21 cellular contexts compared by ENCODE assay signal in the genomic region with DNA sequence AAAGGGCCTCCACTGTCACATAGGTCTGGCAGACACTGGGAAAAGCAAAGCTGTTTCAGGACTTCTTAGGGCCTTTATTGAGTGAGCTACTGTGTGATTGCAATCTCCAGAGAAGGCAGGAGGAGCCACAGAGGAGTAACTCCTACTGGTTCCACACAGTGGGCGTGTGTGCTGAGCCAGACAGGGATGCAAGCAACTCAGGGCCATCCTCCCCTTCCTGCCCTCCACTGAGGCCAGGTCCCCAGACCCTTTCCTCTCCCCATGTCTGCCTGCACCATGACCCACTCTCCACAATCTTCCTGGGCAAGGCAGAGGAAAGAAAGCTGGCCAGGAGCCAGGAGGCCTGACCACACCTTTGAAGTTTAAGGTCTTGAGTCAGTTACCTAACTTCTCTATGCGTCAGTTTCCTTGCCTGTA.
DNase-seq lines count a peak whose midpoint lies in the region; ATAC-seq and TF ChIP-seq lines count a peak whose summit lies in the region.
"Had no signal": no experiment of that assay in that cellular context is flagged by ENCODE, and none has a peak within 500 bp of the region (broad histone marks: within the 10 kb centered on the region; RNA-seq: fewer than 3 reads in every experiment).

No MANE protein-coding gene starts in this region.

- 98 to 100% methylated on average over 2 of the region's 2 CpGs for WGBS in GM23248 (ENCODE audit: low coverage in 1 of 2, low lambda C conversion rate in 2 of 2, missing lambda C conversion rate in 2 of 2), 2 experiments
- WGBS in gastroesophageal sphincter (ENCODE audit: low coverage in 1 of 2), 2 donors = 50 to 86% methylated on average over 1 of the region's 2 CpGs

- POLR2A ChIA-PET in RWPE1 (lab: Yijun Ruan, JAX; ENCODE audit: low non-redundant PET) = no interaction called here

- H3K9me3 ChIP-seq in GM23248 (ENCODE audit: low read depth) (no peaks in the 10 kb centered on the region), stomach smooth muscle (ENCODE audit: control insufficient read depth in 2 of 2, low read length in 2 of 2) (peaks cover 0 to under 1% of the 10 kb centered on the region in 2 donors), gastroesophageal sphincter (no peaks in the 10 kb centered on the region), colonic mucosa (no peaks in the 10 kb centered on the region)
- H3K9me3 ChIP-seq: right lobe of liver, suprapubic skin had no signal

- TF ChIP-seq POLR2A in gastroesophageal sphincter (IDR thresholded peaks at IDR 0.05) = no peak

- H3K36me3 ChIP-seq in GM23248 (ENCODE audit: low read depth) = no peaks in the 10 kb centered on the region
- H3K36me3 ChIP-seq in stomach smooth muscle (ENCODE audit: control insufficient read depth in 2 of 2, insufficient read depth in 2 of 2, low read length in 2 of 2) = no peaks in the 10 kb centered on the region
- no peaks in the 10 kb centered on the region for H3K36me3 ChIP-seq in gastroesophageal sphincter
- no peaks in the 10 kb centered on the region for H3K36me3 ChIP-seq in colonic mucosa
- H3K36me3 ChIP-seq: cardiac muscle cell, right lobe of liver, suprapubic skin had no signal

- H4K20me1 ChIP-seq in GM23248 (ENCODE audit: insufficient read depth) = no peaks in the 10 kb centered on the region

- peak; percentile 41 for DNase-seq in GM23248
- peak; percentile 19 for DNase-seq in RWPE1 (ENCODE audit: low spot score)
- peak; percentile 63 for DNase-seq in kidney tubule cell (ENCODE audit: low spot score)
- DNase-seq in colonic mucosa = no peak
- DNase-seq in DMS53 treated with DMSO at 0.1 percent for 48 hours (lab: John Stamatoyannopoulos, UW; ENCODE audit: unreplicated experiment) = no peak
- DNase-seq: activated CD8-positive, alpha-beta memory T cell treated with anti-CD3 and anti-CD28 coated beads for 24 hours; CD4-positive, alpha-beta memory T cell; dermis blood vessel endothelial cell; DMS79; kidney; NCI-H1417; NCI-H2107; NCI-H524 treated with DMSO at 0.1 percent for 48 hours; right lobe of liver; Right ventricle myocardium superior had no signal

- peaks cover 23% of the 10 kb centered on the region for H3F3A ChIP-seq in GM23248 (ENCODE audit: insufficient read depth)

- H3K4me1 ChIP-seq in GM23248 (ENCODE audit: insufficient read depth) (peaks cover 51% of the 10 kb centered on the region), stomach smooth muscle (ENCODE audit: control insufficient read depth, insufficient read depth, low read length) (peaks cover 57% of the 10 kb centered on the region), gastroesophageal sphincter (peaks cover 0 to 64% (median 40%) of the 10 kb centered on the region in 3 donors), colonic mucosa (peaks cover 5% of the 10 kb centered on the region)
- H3K4me1 ChIP-seq: parathyroid adenoma, right lobe of liver had no signal

- H3K9ac ChIP-seq in GM23248 (no peak overlapping the region), stomach smooth muscle (ENCODE audit: low read length in 2 of 2) (no peak overlapping the region), colonic mucosa (ENCODE audit: low read depth in 2 of 2, low read length in 2 of 2) (no peak overlapping the region)
- H3K9ac ChIP-seq: parathyroid adenoma had no signal

- in situ Hi-C loops in GM23248 (cut with MboI) = no loop called here

- TF ChIP-seq EP300 in gastroesophageal sphincter (IDR thresholded peaks at IDR 0.05) = no peak

- no peak overlapping the region for H3K4me3 ChIP-seq in GM23248
- H3K4me3 ChIP-seq in stomach smooth muscle (ENCODE audit: low read length in 2 of 2) = no peak overlapping the region
- H3K4me3 ChIP-seq in gastroesophageal sphincter = no peak overlapping the region
- H3K4me3 ChIP-seq in colonic mucosa = no peak overlapping the region
- H3K4me3 ChIP-seq: cardiac muscle cell, right lobe of liver, suprapubic skin had no signal

- no peak overlapping the region for H2AFZ ChIP-seq in GM23248
- H2AFZ ChIP-seq: parathyroid adenoma had no signal

- CTCF ChIA-PET in RWPE1 (lab: Yijun Ruan, JAX) = no interaction called here

- no peaks in the 10 kb centered on the region for H3K27me3 ChIP-seq in GM23248 (replicated peaks; ENCODE audit: insufficient read depth)
- no peaks in the 10 kb centered on the region for H3K27me3 ChIP-seq in stomach smooth muscle (ENCODE audit: control insufficient read depth in 1 of 2, insufficient read depth in 2 of 2, low read length in 2 of 2)
- no peaks in the 10 kb centered on the region for H3K27me3 ChIP-seq in gastroesophageal sphincter
- H3K27me3 ChIP-seq in colonic mucosa = no peaks in the 10 kb centered on the region
- H3K27me3 ChIP-seq: cardiac muscle cell, right lobe of liver, suprapubic skin had no signal

- no peak overlapping the region for H3K4me2 ChIP-seq in GM23248 (ENCODE audit: unreplicated experiment)

- TF ChIP-seq CTCF in RWPE1 (conservative IDR thresholded peaks at IDR 0.05; ENCODE audit: low read depth) = no peak
- TF ChIP-seq CTCF in gastroesophageal sphincter (IDR thresholded peaks at IDR 0.05) = no peak
- TF ChIP-seq CTCF in colonic mucosa (IDR thresholded peaks at IDR 0.05) = no peak

- H3K27ac ChIP-seq in GM23248 (no peak overlapping the region), RWPE1 (no peak overlapping the region; the same call in 1 of the 2 replicates), stomach smooth muscle (ENCODE audit: low read length) (peak overlapping the region; percentile 11), gastroesophageal sphincter (peak overlapping the region in 2 of 4 donors; percentile 33 to 83), colonic mucosa (no peak overlapping the region)
- H3K27ac ChIP-seq: cardiac muscle cell, parathyroid adenoma, right lobe of liver, suprapubic skin had no signal

- intact Hi-C loops in colonic mucosa (cut with DNase I) = no loop called here

- no peak for ATAC-seq in gastroesophageal sphincter
- ATAC-seq: natural killer cell treated with Interleukin-12 subunit alpha and Interleukin-12 subunit beta and Interleukin-15 and Interleukin-18, amount 100 ng/mL, for 72 hours; right lobe of liver had no signal

- H3K9me2 ChIP-seq in GM23248 (ENCODE audit: insufficient read depth) = no peaks in the 10 kb centered on the region

- no peaks in the 10 kb centered on the region for H3K79me2 ChIP-seq in GM23248 (ENCODE audit: insufficient read depth)
- H3K79me2 ChIP-seq: parathyroid adenoma had no signal

Comparison
In these comparisons a context has a peak if more than half of its experiments do, and no peak if none do; other contexts are left out.
1. DNase-seq: peak in GM23248 (single experiment), RWPE1 (single experiment) and kidney tubule cell (single experiment); none in colonic mucosa (single experiment) and DMS53 treated with DMSO at 0.1 percent for 48 hours (single experiment).